Comparison of ENCODE assay signal across 22 cellular contexts in genomic region chr5:179232091-179232490, GRCh38.
"Had no signal": no experiment of that assay in that cellular context is flagged by ENCODE, and none has a peak within 500 bp of the region (broad histone marks: within the 10 kb centered on the region; RNA-seq: fewer than 3 reads in every experiment).

No MANE protein-coding gene starts in this region.

- H3K9me3 Mint-ChIP-seq: activated naive CD8-positive, alpha-beta T cell treated with anti-CD3 and anti-CD28 coated beads, Interleukin-2, amount 50 U/mL, for 24 hours; dendritic cell treated with granulocyte-macrophage colony-stimulating factor and Interleukin-4, amounts not matched to agents 40 ng/mL and 50 ng/mL, for 4 days; neural crest cell had no signal

- H3K27me3 ChIP-seq: upper lobe of left lung had no signal

- H3K27me3 Mint-ChIP-seq: activated naive CD8-positive, alpha-beta T cell treated with anti-CD3 and anti-CD28 coated beads, Interleukin-2, amount 50 U/mL, for 24 hours had no signal

- DNase-seq: activated CD4-positive, alpha-beta T cell treated with anti-CD3 and anti-CD28 coated beads for 1 hour; activated CD4-positive, alpha-beta T cell treated with anti-CD3 and anti-CD28 coated beads, Interleukin-2, amount 50 U/mL, for 1 hour; activated CD8-positive, alpha-beta T cell treated with anti-CD3 and anti-CD28 coated beads, Interleukin-2, amount 10 ng/mL, durations not matched to agents 7 days and 5 days; activated gamma-delta T cell; activated naive CD4-positive, alpha-beta T cell treated with anti-CD3 and anti-CD28 coated beads, Interleukin-2, amount 50 U/mL, for 16 hours; activated naive CD8-positive, alpha-beta T cell treated with anti-CD3 and anti-CD28 coated beads, Interleukin-2, amount 50 U/mL, for 24 hours; activated T-cell treated with anti-CD3 and anti-CD28 coated beads, Interleukin-2, amount 50 U/mL, for 48 hours; effector CD4-positive, alpha-beta T cell; erythroblast; foreskin fibroblast; mucosa of descending colon; small intestine; stimulated activated CD4-positive, alpha-beta T cell treated with anti-CD3 and anti-CD28 coated beads, Interleukin-15, amount 100 ng/mL, for 24 hours; stimulated activated CD8-positive, alpha-beta memory T cell treated with anti-CD3 and anti-CD28 coated beads, Interleukin-4, amount 100 ng/mL, for 48 hours; stimulated activated naive B cell treated with anti-CD40 and anti-IgM and Interleukin-4, amounts not matched to agents 10 μg/mL and 1 μg/mL and 100 μg/mL, for 72 hours; T-helper 9 cell had no signal

- H3K4me1 ChIP-seq: prostate gland, upper lobe of left lung had no signal

- H3K4me1 Mint-ChIP-seq: activated naive CD8-positive, alpha-beta T cell treated with anti-CD3 and anti-CD28 coated beads, Interleukin-2, amount 50 U/mL, for 24 hours; memory B cell; stimulated activated naive B cell treated with anti-CD40 and anti-IgM and Interleukin-4, amounts not matched to agents 10 μg/mL and 1 μg/mL and 100 μg/mL, for 72 hours had no signal

- H3K4me3 ChIP-seq: mucosa of descending colon, prostate gland, thoracic aorta, upper lobe of left lung had no signal

- H3K36me3 Mint-ChIP-seq: stimulated activated naive B cell treated with anti-CD40 and anti-IgM and Interleukin-4, amounts not matched to agents 10 μg/mL and 1 μg/mL and 100 μg/mL, for 72 hours had no signal

- H3K27ac ChIP-seq: prostate gland, thoracic aorta, upper lobe of left lung had no signal

- H3K4me3 Mint-ChIP-seq: activated CD8-positive, alpha-beta T cell treated with anti-CD3 and anti-CD28 coated beads, Interleukin-2, amount 10 ng/mL, durations not matched to agents 7 days and 5 days; activated naive CD8-positive, alpha-beta T cell treated with anti-CD3 and anti-CD28 coated beads, Interleukin-2, amount 50 U/mL, for 24 hours; dendritic cell treated with granulocyte-macrophage colony-stimulating factor and Interleukin-4, amounts not matched to agents 40 ng/mL and 50 ng/mL, for 4 days; memory B cell; neural crest cell; stimulated activated naive B cell treated with anti-CD40 and anti-IgM and Interleukin-4, amounts not matched to agents 10 μg/mL and 1 μg/mL and 100 μg/mL, for 72 hours had no signal

- H3K9me3 ChIP-seq: prostate gland, thoracic aorta had no signal

- H3K36me3 ChIP-seq: prostate gland, thoracic aorta, upper lobe of left lung had no signal

- H3K27ac Mint-ChIP-seq: activated CD8-positive, alpha-beta T cell treated with anti-CD3 and anti-CD28 coated beads, Interleukin-2, amount 10 ng/mL, durations not matched to agents 7 days and 5 days; activated naive CD8-positive, alpha-beta T cell treated with anti-CD3 and anti-CD28 coated beads, Interleukin-2, amount 50 U/mL, for 24 hours; dendritic cell treated with granulocyte-macrophage colony-stimulating factor and Interleukin-4, amounts not matched to agents 40 ng/mL and 50 ng/mL, for 4 days; memory B cell; stimulated activated naive B cell treated with anti-CD40 and anti-IgM and Interleukin-4, amounts not matched to agents 10 μg/mL and 1 μg/mL and 100 μg/mL, for 72 hours had no signal
